Comparison of ENCODE assay signal across 1 cellular context in genomic region chr6:42890311-42891198, GRCh38.
TF ChIP-seq lines count a peak whose summit lies in the region.

No MANE protein-coding gene starts in this region.

TF ChIP-seq in WTC11, 78 proteins besides CTCF, POLR2A, EP300 and RAD21 (continued from another document and continues in another):
- TF ChIP-seq ZNF425 (CRISPR knock-in tag; conservative IDR thresholded peaks at IDR 0.05), result peak; percentile 82
- TF ChIP-seq ZNF416 (CRISPR knock-in tag; IDR thresholded peaks at IDR 0.05), result peak; percentile 98
- peak; percentile 86 for TF ChIP-seq E2F5 (CRISPR knock-in tag; IDR thresholded peaks at IDR 0.05)
- TF ChIP-seq PRDM15 (CRISPR knock-in tag; IDR thresholded peaks at IDR 0.05), result peak; percentile 55; the same call in 1 of the 2 replicates
- no peak for TF ChIP-seq USF2 (CRISPR knock-in tag; IDR thresholded peaks at IDR 0.05)
- peak; percentile 59; the same call in 1 of the 2 replicates for TF ChIP-seq ZNF317 (CRISPR knock-in tag; IDR thresholded peaks at IDR 0.05; ENCODE audit: borderline replicate concordance, low read depth)
- TF ChIP-seq FOXP4 (CRISPR knock-in tag; IDR thresholded peaks at IDR 0.05), result peak; percentile 89
- TF ChIP-seq CREB1 (CRISPR knock-in tag; IDR thresholded peaks at IDR 0.05), result no peak; the same call in none of the 2 replicates
- peak; percentile 74 for TF ChIP-seq TEAD1 (CRISPR knock-in tag; IDR thresholded peaks at IDR 0.05)
- TF ChIP-seq ESRRA (CRISPR knock-in tag; IDR thresholded peaks at IDR 0.05; ENCODE audit: borderline replicate concordance), result peak; percentile 94; the same call in 1 of the 2 replicates
- peak; percentile 61 for TF ChIP-seq USF1 (CRISPR knock-in tag; IDR thresholded peaks at IDR 0.05)
- TF ChIP-seq FOXK1 (CRISPR knock-in tag; IDR thresholded peaks at IDR 0.05), result peak; percentile 83
- TF ChIP-seq E2F4 (CRISPR knock-in tag; IDR thresholded peaks at IDR 0.05; ENCODE audit: borderline replicate concordance, low read depth), result 0 out of 2 replicates have a peak, but pooled peaks have one; percentile 54
- TF ChIP-seq PRRX2 (CRISPR knock-in tag; IDR thresholded peaks at IDR 0.05), result peak; percentile 97
- peak; percentile 84 for TF ChIP-seq SP1 (CRISPR knock-in tag; conservative IDR thresholded peaks at IDR 0.05)
- peak; percentile 78 for TF ChIP-seq ZBTB21 (CRISPR knock-in tag; IDR thresholded peaks at IDR 0.05; ENCODE audit: borderline replicate concordance)
- TF ChIP-seq GTF2I (CRISPR knock-in tag; conservative IDR thresholded peaks at IDR 0.05), result 0 out of 2 replicates have a peak, but pooled peaks have one; percentile 5
- peak; percentile 98 for TF ChIP-seq HMGXB4 (CRISPR knock-in tag; IDR thresholded peaks at IDR 0.05)
- peak; percentile 87; the same call in 1 of the 2 replicates for TF ChIP-seq TCF7 (CRISPR knock-in tag; IDR thresholded peaks at IDR 0.05; ENCODE audit: low read depth)
- peak; percentile 84 for TF ChIP-seq PREB (CRISPR knock-in tag; IDR thresholded peaks at IDR 0.05; ENCODE audit: borderline replicate concordance)
- TF ChIP-seq ELF4 (CRISPR knock-in tag; IDR thresholded peaks at IDR 0.05; ENCODE audit: low read depth), result no peak
- 0 out of 2 replicates have a peak, but pooled peaks have one; percentile 22 for TF ChIP-seq NFYB (CRISPR knock-in tag; conservative IDR thresholded peaks at IDR 0.05; ENCODE audit: low read depth)
- peak; percentile 92 for TF ChIP-seq RELA (CRISPR knock-in tag; IDR thresholded peaks at IDR 0.05; ENCODE audit: borderline replicate concordance)
- TF ChIP-seq ZNF671 (CRISPR knock-in tag; IDR thresholded peaks at IDR 0.05), result peak; percentile 85
- TF ChIP-seq ATF2 (CRISPR knock-in tag; IDR thresholded peaks at IDR 0.05; ENCODE audit: borderline replicate concordance, low read depth), result 0 out of 2 replicates have a peak, but pooled peaks have one; percentile 39
- TF ChIP-seq ERG (CRISPR knock-in tag; IDR thresholded peaks at IDR 0.05), result peak; percentile 96
- peak; percentile 94 for TF ChIP-seq NFATC4 (CRISPR knock-in tag; IDR thresholded peaks at IDR 0.05)
- peak; percentile 98 for TF ChIP-seq FOXP1 (CRISPR knock-in tag; IDR thresholded peaks at IDR 0.05; ENCODE audit: borderline replicate concordance)
- peak; percentile 85; the same call in 1 of the 2 replicates for TF ChIP-seq IRF2 (CRISPR knock-in tag; IDR thresholded peaks at IDR 0.05; ENCODE audit: borderline replicate concordance, low read depth)
- TF ChIP-seq ZMAT4 (CRISPR knock-in tag; IDR thresholded peaks at IDR 0.05), result peak; percentile 87
- no peak for TF ChIP-seq ATF6 (CRISPR knock-in tag; IDR thresholded peaks at IDR 0.05)
- TF ChIP-seq NR1H2 (CRISPR knock-in tag; IDR thresholded peaks at IDR 0.05), result no peak
